Comparison of ENCODE assay signal across 17 cellular contexts in genomic region chr9:126449725-126450443, GRCh38.
"Had no signal": no experiment of that assay in that cellular context is flagged by ENCODE, and none has a peak within 500 bp of the region (broad histone marks: within the 10 kb centered on the region; RNA-seq: fewer than 3 reads in every experiment).

No MANE protein-coding gene starts in this region.

- H3K36me3 ChIP-seq: colonic mucosa, pancreas had no signal

- DNase-seq: activated B cell treated with CpG ODN at 0.5 μM for 24 hours; activated CD4-positive, alpha-beta memory T cell treated with anti-CD3 and anti-CD28 coated beads for 36 hours; activated CD4-positive, alpha-beta T cell treated with anti-CD3 and anti-CD28 coated beads for 4 hours; activated naive CD4-positive, alpha-beta T cell treated with anti-CD3 and anti-CD28 coated beads for 36 hours; activated T-cell treated with anti-CD3 and anti-CD28 coated beads, Interleukin-2, amount 50 U/mL, for 4 hours; body of pancreas; central memory CD4-positive, alpha-beta T cell; colonic mucosa; heart right ventricle; mesenchymal stem cell; naive thymus-derived CD4-positive, alpha-beta T cell; pancreas; stimulated activated naive B cell treated with anti-CD40 and anti-IgM and Interleukin-4, amounts not matched to agents 10 μg/mL and 1 μg/mL and 100 μg/mL, for 72 hours; T-cell; tibial artery had no signal

- H3K4me1 ChIP-seq: body of pancreas, colonic mucosa, esophagus muscularis mucosa, gastroesophageal sphincter, heart right ventricle, pancreas, tibial artery had no signal

- H3K9me3 ChIP-seq: body of pancreas, colonic mucosa, esophagus muscularis mucosa, gastroesophageal sphincter, heart right ventricle, pancreas, tibial artery had no signal

- ATAC-seq: activated T-cell treated with anti-CD3 and anti-CD28 coated beads, Interleukin-2, amount 50 U/mL, for 4 hours; body of pancreas; gastroesophageal sphincter; heart right ventricle; naive thymus-derived CD4-positive, alpha-beta T cell; stimulated activated naive B cell treated with anti-CD40 and anti-IgM and Interleukin-4, amounts not matched to agents 10 μg/mL and 1 μg/mL and 100 μg/mL, for 72 hours; T-cell had no signal

- H3K27me3 ChIP-seq: body of pancreas, colonic mucosa, esophagus muscularis mucosa, gastroesophageal sphincter, heart right ventricle, pancreas, tibial artery had no signal

- H3K27ac ChIP-seq: body of pancreas, colonic mucosa, esophagus muscularis mucosa, gastroesophageal sphincter, heart right ventricle, pancreas, tibial artery had no signal

- H3K4me3 ChIP-seq: body of pancreas, colonic mucosa, esophagus muscularis mucosa, gastroesophageal sphincter, heart right ventricle, pancreas, tibial artery had no signal

- FAIRE-seq: pancreas had no signal
